Comparison of ENCODE assay signal across 26 cellular contexts in the genomic region with DNA sequence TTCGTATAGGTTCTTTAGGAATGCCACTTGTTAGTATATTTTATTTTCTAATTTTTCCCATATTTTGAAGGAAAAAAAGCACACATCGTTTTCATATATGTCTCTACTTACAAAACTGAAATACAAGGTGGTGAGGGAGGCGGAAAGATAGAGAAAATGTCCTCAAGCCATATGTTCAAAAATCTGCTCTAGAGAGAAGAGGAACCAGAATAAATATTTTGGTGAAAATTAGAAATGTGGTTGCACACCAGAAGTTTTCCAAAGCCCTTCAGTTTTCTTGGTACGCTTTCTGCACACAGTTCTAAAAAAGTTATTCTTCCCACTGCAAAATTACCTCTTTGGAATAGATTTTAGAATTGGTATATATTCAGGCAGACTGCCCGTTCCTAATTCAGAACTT.
DNase-seq lines count a peak whose midpoint lies in the region.
"Had no signal": no experiment of that assay in that cellular context is flagged by ENCODE, and none has a peak within 500 bp of the region (broad histone marks: within the 10 kb centered on the region; RNA-seq: fewer than 3 reads in every experiment).

No MANE protein-coding gene starts in this region.

- DNase-seq in inferior parietal cortex (ENCODE audit: extremely low spot score) (peak; percentile 51), middle frontal gyrus (ENCODE audit: extremely low spot score, low spot score) (peak; percentile 39), superior temporal gyrus (ENCODE audit: extremely low spot score) (peak; percentile 66), HPDE6-E6E7 (ENCODE audit: extremely low spot score) (no peak), CD1c-positive myeloid dendritic cell (ENCODE audit: extremely low spot score) (no peak), kidney tubule cell (ENCODE audit: low spot score) (no peak)
- DNase-seq: 8988T; ACHN; AML-193; BE2C; C1 segment of cervical spinal cord; Caco-2; Calu3; CD4-positive, alpha-beta memory T cell; CD4-positive, alpha-beta T cell; CD4-positive, CD25-positive, alpha-beta regulatory T cell; CD8-positive, alpha-beta memory T cell; CD8-positive, alpha-beta T cell; COR-L47; DMS 273 treated with DMSO at 0.1 percent for 48 hours; DMS153; DMS53; DMS79; DMS79 treated with DMSO at 0.1 percent for 48 hours; DND-41; EL had no signal

Comparison
In these comparisons a context has a peak if more than half of its experiments do, and no peak if none do; other contexts are left out.
1. DNase-seq: peak in inferior parietal cortex (single experiment), middle frontal gyrus (single experiment) and superior temporal gyrus (single experiment); none in HPDE6-E6E7 (single experiment), CD1c-positive myeloid dendritic cell (single experiment) and kidney tubule cell (single experiment).